ENCODE assay signal across 8 cellular contexts in the genomic region with DNA sequence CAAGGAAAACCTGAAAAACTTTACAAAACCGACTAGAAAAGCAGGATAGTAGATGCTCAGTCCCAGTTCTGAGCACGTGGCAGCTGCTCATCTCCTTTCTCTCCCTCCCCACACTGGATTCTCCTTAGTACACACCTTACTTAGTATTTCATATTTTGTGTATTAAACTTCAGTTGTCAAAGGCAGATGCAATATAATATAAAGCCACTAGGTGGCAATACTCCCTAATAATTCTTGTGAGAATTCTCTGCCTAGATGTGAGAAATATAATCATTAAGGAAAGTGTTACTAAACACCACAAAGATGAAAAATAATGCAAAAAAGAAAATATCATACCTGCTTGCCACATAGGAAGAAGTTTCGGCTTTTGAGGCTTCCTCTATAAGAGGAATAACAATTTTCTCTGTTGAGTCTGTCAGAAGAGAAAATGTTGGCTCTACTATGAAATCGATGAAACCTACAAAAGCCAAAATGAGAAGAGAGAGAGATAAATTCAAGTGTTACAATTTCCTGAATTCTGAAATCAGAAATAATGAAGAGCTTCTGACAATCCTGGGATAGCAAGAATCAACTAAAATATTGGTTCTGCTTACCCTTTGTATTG.
DNase-seq lines count a peak whose midpoint lies in the region; ATAC-seq, FAIRE-seq and TF ChIP-seq lines count a peak whose summit lies in the region.

No MANE protein-coding gene starts in this region.

- H3K27ac ChIP-seq in 22Rv1: no peak overlapping the region
- H3K27ac ChIP-seq in right lobe of liver: no peak overlapping the region

- no peaks in the 10 kb centered on the region for H3K27me3 ChIP-seq in right lobe of liver

- TF ChIP-seq POLR2A in GM12892 (IDR thresholded peaks at IDR 0.05; ENCODE audit: low read depth, low read length): no peak
- TF ChIP-seq POLR2A in right lobe of liver (IDR thresholded peaks at IDR 0.05): no peak

- no peaks in the 10 kb centered on the region for H3K36me3 ChIP-seq in right lobe of liver

- H3K9me3 ChIP-seq in right lobe of liver: no peaks in the 10 kb centered on the region

- ATAC-seq in HG03280 (IDR thresholded peaks at IDR 0.05; ENCODE audit: unreplicated experiment) (peak; percentile 57), right lobe of liver (peak; percentile 49 to 73 (median 65))
- no peak for ATAC-seq in stimulated activated naive CD8-positive, alpha-beta T cell treated with anti-CD3 and anti-CD28 coated beads, Interleukin-15, Interleukin-2, amounts not matched to agents 100 U/mL and 50 U/mL, for 24 hours

- FAIRE-seq in GM12892 (lab: Jason Lieb, UNC): peak; percentile 9

- TF ChIP-seq CTCF in 22Rv1 (IDR thresholded peaks at IDR 0.05): peak; percentile 75
- peak; percentile 75 to 84 (median 80) for TF ChIP-seq CTCF in right lobe of liver (IDR thresholded peaks at IDR 0.05)

- DNase-seq in GM12892 (ENCODE audit: insufficient read length) (no peak), NCI-H526 (lab: John Stamatoyannopoulos, UW) (peak; percentile 21 to 65), right lobe of liver (no peak), cortex of kidney (lab: John Stamatoyannopoulos, UW) (no peak)
- peak; percentile 5 for DNase-seq in central memory CD4-positive, alpha-beta T cell
- DNase-seq in stimulated activated naive CD8-positive, alpha-beta T cell treated with anti-CD3 and anti-CD28 coated beads, Interleukin-15, Interleukin-2, amounts not matched to agents 100 U/mL and 50 U/mL, for 24 hours: no peak

- intact Hi-C loops in right lobe of liver (cut with DNase I): loop anchor here in 1 of 2 donors (10.0 kb wide), 1 partner anchor 469 kb away; no protein-coding TSS in a partner anchor

- no peak overlapping the region for H3K4me3 ChIP-seq in right lobe of liver

- 25% methylated on average over 4 of the region's 4 CpGs for WGBS in right lobe of liver (ENCODE audit: insufficient coverage, low coverage, low lambda C conversion rate, missing lambda C conversion rate)

- no peaks in the 10 kb centered on the region for H3K4me1 ChIP-seq in right lobe of liver

Comparison
In these comparisons a context has a peak if more than half of its experiments do, and no peak if none do; other contexts are left out.
1. DNase-seq: peak in NCI-H526 (2 of 2) and central memory CD4-positive, alpha-beta T cell (single experiment); none in GM12892 (single experiment), right lobe of liver (0 of 3), cortex of kidney (single experiment) and stimulated activated naive CD8-positive, alpha-beta T cell treated with anti-CD3 and anti-CD28 coated beads, Interleukin-15, Interleukin-2, amounts not matched to agents 100 U/mL and 50 U/mL, for 24 hours (single experiment).